ENCODE assay signal across 2 cellular contexts in the genomic region with DNA sequence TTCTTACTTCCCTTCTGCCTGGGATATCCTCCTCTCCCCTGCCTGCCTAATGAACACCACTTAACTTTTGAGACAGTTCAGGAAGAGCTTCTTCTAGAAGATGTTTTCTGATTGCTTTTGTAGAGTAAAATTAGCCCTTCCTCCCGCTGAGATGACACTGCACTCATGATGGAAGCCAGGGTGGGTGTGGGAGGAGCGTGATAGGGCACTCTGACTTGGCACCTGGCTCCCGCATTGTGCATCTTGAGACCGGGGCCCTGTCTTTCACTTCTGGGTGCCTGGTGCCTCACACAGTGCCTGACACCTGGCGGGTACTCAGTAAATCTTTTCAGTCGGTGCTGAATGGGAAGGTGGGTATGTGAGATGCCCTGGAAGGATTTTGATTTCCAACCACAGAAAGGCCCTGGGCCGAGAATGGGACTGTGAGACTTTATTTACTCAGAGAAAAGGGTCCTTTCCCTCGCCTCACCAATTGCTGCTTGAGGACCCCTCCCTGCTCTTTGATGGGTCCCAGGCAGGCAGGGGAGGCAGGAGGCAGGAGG.
TF ChIP-seq lines count a peak whose summit lies in the region.

No MANE protein-coding gene starts in this region.

TF ChIP-seq in GM12878, 131 proteins besides CTCF, POLR2A, EP300 and RAD21:
- no peak for TF ChIP-seq FOS (IDR thresholded peaks at IDR 0.05; ENCODE audit: borderline replicate concordance, extremely low read depth, insufficient read length)
- TF ChIP-seq, protein P1, sequence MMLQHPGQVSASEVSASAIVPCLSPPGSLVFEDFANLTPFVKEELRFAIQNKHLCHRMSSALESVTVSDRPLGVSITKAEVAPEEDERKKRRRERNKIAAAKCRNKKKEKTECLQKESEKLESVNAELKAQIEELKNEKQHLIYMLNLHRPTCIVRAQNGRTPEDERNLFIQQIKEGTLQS (IDR thresholded peaks at IDR 0.05; ENCODE audit: borderline replicate concordance, extremely low read depth, low read depth, low read length), result no peak
- no peak for TF ChIP-seq SP1 (IDR thresholded peaks at IDR 0.05; ENCODE audit: low read depth, low read length)
- no peak for TF ChIP-seq TAF1 (IDR thresholded peaks at IDR 0.05; ENCODE audit: borderline replicate concordance, low read depth, low read length)
- no peak for TF ChIP-seq SMC3 (IDR thresholded peaks at IDR 0.05; ENCODE audit: borderline replicate concordance, low read length)
- no peak for TF ChIP-seq KAT2A (conservative IDR thresholded peaks at IDR 0.05; ENCODE audit: control insufficient read depth, low read depth, low read length)
- TF ChIP-seq ESRRA (IDR thresholded peaks at IDR 0.05; ENCODE audit: low read length), result no peak
- TF ChIP-seq BCL11A (IDR thresholded peaks at IDR 0.05; ENCODE audit: low read depth, low read length), result no peak
- TF ChIP-seq, protein P2, sequence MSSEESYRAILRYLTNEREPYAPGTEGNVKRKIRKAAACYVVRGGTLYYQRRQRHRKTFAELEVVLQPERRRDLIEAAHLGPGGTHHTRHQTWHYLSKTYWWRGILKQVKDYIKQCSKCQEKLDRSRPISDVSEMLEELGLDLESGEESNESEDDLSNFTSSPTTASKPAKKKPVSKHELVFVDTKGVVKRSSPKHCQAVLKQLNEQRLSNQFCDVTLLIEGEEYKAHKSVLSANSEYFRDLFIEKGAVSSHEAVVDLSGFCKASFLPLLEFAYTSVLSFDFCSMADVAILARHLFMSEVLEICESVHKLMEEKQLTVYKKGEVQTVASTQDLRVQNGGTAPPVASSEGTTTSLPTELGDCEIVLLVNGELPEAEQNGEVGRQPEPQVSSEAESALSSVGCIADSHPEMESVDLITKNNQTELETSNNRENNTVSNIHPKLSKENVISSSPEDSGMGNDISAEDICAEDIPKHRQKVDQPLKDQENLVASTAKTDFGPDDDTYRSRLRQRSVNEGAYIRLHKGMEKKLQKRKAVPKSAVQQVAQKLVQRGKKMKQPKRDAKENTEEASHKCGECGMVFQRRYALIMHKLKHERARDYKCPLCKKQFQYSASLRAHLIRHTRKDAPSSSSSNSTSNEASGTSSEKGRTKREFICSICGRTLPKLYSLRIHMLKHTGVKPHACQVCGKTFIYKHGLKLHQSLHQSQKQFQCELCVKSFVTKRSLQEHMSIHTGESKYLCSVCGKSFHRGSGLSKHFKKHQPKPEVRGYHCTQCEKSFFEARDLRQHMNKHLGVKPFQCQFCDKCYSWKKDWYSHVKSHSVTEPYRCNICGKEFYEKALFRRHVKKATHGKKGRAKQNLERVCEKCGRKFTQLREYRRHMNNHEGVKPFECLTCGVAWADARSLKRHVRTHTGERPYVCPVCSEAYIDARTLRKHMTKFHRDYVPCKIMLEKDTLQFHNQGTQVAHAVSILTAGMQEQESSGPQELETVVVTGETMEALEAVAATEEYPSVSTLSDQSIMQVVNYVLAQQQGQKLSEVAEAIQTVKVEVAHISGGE (CRISPR knock-in tag; IDR thresholded peaks at IDR 0.05), result no peak

TF ChIP-seq in GM12891, 5 proteins besides CTCF, POLR2A, EP300 and RAD21:
- TF ChIP-seq TAF1 (IDR thresholded peaks at IDR 0.05; ENCODE audit: low read depth, low read length), result no peak
- no peak for TF ChIP-seq PAX5 (IDR thresholded peaks at IDR 0.05; ENCODE audit: insufficient read depth, low read length, severe bottlenecking)
- TF ChIP-seq SPI1 (IDR thresholded peaks at IDR 0.05; ENCODE audit: low read depth, low read length), result no peak
- no peak for TF ChIP-seq POU2F2 (IDR thresholded peaks at IDR 0.05; ENCODE audit: low read depth, low read length)
- no peak for TF ChIP-seq POLR2AphosphoS5 (IDR thresholded peaks at IDR 0.05; ENCODE audit: low read depth, low read length)
TF ChIP-seq in GM12891: peak in this region for 0.
